In the genomic region with DNA sequence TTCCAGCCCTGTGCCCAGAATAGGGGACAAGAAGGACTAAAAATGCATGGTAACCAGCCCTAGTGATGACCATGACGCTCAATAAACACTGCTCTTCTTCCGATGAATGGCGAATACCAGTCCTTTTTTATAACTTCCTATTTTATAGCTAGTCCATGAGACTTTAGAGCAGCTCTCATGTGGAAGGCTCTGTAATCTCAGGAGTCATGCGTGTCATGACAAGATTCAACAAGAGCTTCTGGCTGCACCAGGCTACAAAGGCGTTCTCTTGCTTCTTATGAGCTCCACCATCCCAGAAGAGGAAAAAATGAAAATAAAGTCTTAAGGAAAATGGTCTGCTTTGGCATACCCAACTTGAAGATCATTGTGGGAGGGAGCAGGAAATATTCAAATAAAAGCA, we compare ENCODE assay signal across 23 cellular contexts.
DNase-seq lines count a peak whose midpoint lies in the region; ATAC-seq, FAIRE-seq and TF ChIP-seq lines count a peak whose summit lies in the region.
"Had no signal": no experiment of that assay in that cellular context is flagged by ENCODE, and none has a peak within 500 bp of the region (broad histone marks: within the 10 kb centered on the region; RNA-seq: fewer than 3 reads in every experiment).

No MANE protein-coding gene starts in this region.

- no peak for ATAC-seq in stimulated activated memory B cell treated with anti-CD40 and anti-IgM and Interleukin-4, amounts not matched to agents 10 μg/mL and 1 μg/mL and 100 μg/mL, for 72 hours
- ATAC-seq in HG03460 (IDR thresholded peaks at IDR 0.05; ENCODE audit: unreplicated experiment): no peak
- ATAC-seq in HG02970 (IDR thresholded peaks at IDR 0.05; ENCODE audit: low FRiP score, unreplicated experiment): no peak
- ATAC-seq: GM23338, HepG2, Panc1 had no signal

- no peaks in the 10 kb centered on the region for H3K27me3 Mint-ChIP-seq in brain
- H3K27me3 Mint-ChIP-seq in stimulated activated memory B cell treated with anti-CD40 and anti-IgM and Interleukin-4, amounts not matched to agents 10 μg/mL and 1 μg/mL and 100 μg/mL, for 72 hours: no peaks in the 10 kb centered on the region
- H3K27me3 Mint-ChIP-seq: CD4-positive, CD25-positive, alpha-beta regulatory T cell had no signal

- H3K9me3 ChIP-seq in Karpas-422 (ENCODE audit: low read length) (no peaks in the 10 kb centered on the region), keratinocyte (ENCODE audit: control insufficient read depth, low read depth, low read length) (no peaks in the 10 kb centered on the region)
- H3K9me3 ChIP-seq: SJCRH30 had no signal

- no peaks in the 10 kb centered on the region for H3K9me3 Mint-ChIP-seq in brain
- H3K9me3 Mint-ChIP-seq in stimulated activated memory B cell treated with anti-CD40 and anti-IgM and Interleukin-4, amounts not matched to agents 10 μg/mL and 1 μg/mL and 100 μg/mL, for 72 hours: no peaks in the 10 kb centered on the region
- H3K9me3 Mint-ChIP-seq: GM23338 had no signal

- H3K9ac ChIP-seq in Karpas-422 (ENCODE audit: low read length) (peak overlapping the region; percentile 70), keratinocyte (ENCODE audit: control insufficient read depth, extremely low read depth, insufficient read depth, low read length) (no peak overlapping the region)

- no peaks in the 10 kb centered on the region for H3K36me3 Mint-ChIP-seq in brain
- no peaks in the 10 kb centered on the region for H3K36me3 Mint-ChIP-seq in stimulated activated memory B cell treated with anti-CD40 and anti-IgM and Interleukin-4, amounts not matched to agents 10 μg/mL and 1 μg/mL and 100 μg/mL, for 72 hours
- H3K36me3 Mint-ChIP-seq: CD4-positive, CD25-positive, alpha-beta regulatory T cell had no signal

- H3K4me3 ChIP-seq in Karpas-422 (ENCODE audit: low read length): peak overlapping the region; percentile 56
- H3K4me3 ChIP-seq in keratinocyte (ENCODE audit: control insufficient read depth in 2 of 3, extremely low read depth in 1 of 3, insufficient read depth in 2 of 3, low read depth in 1 of 3, low read length in 3 of 3): no peak overlapping the region
- H3K4me3 ChIP-seq: GM23338, SJCRH30 had no signal

- H3K36me3 ChIP-seq in Karpas-422 (ENCODE audit: insufficient read depth, low read length): no peaks in the 10 kb centered on the region
- no peaks in the 10 kb centered on the region for H3K36me3 ChIP-seq in keratinocyte (ENCODE audit: control insufficient read depth in 2 of 2, extremely low read depth in 1 of 2, insufficient read depth in 2 of 2, low read length in 2 of 2)
- H3K36me3 ChIP-seq: SJCRH30 had no signal

- peak overlapping the region; percentile 90 for H3K4me2 ChIP-seq in Karpas-422 (ENCODE audit: low read depth, low read length, poor library complexity, severe bottlenecking)
- peak overlapping the region; percentile 33 for H3K4me2 ChIP-seq in keratinocyte (ENCODE audit: control insufficient read depth, extremely low read depth, insufficient read depth, low read depth, low read length)
- H3K4me2 ChIP-seq: GM23338 had no signal

- no peaks in the 10 kb centered on the region for H3K9me1 ChIP-seq in keratinocyte (ENCODE audit: control insufficient read depth, extremely low read depth, insufficient read depth, low read length)

- H2AFZ ChIP-seq in Karpas-422 (ENCODE audit: low read length) (peak overlapping the region; percentile 32; the same call in 1 of the 2 replicates), keratinocyte (ENCODE audit: control insufficient read depth, low read length) (peak overlapping the region; percentile 36)
- H2AFZ ChIP-seq: GM23338 had no signal

- peak overlapping the region in 3 of 5 experiments; percentile 41 to 90 (median 54) for H3K27ac Mint-ChIP-seq in brain
- peak overlapping the region; percentile 46 for H3K27ac Mint-ChIP-seq in stimulated activated memory B cell treated with anti-CD40 and anti-IgM and Interleukin-4, amounts not matched to agents 10 μg/mL and 1 μg/mL and 100 μg/mL, for 72 hours
- H3K27ac Mint-ChIP-seq: CD4-positive, CD25-positive, alpha-beta regulatory T cell; GM23338 had no signal

- H3K27ac ChIP-seq in Karpas-422 (ENCODE audit: low read length) (peak overlapping the region; percentile 98), keratinocyte (ENCODE audit: control insufficient read depth, insufficient read depth, low read length) (no peak overlapping the region)
- H3K27ac ChIP-seq: SJCRH30 had no signal

- H4K20me1 ChIP-seq in Karpas-422 (ENCODE audit: insufficient read depth, low read depth, low read length) (no peaks in the 10 kb centered on the region), keratinocyte (ENCODE audit: control insufficient read depth, extremely low read depth, insufficient read depth, low read length) (no peaks in the 10 kb centered on the region)

- peaks cover 70% of the 10 kb centered on the region for H3K4me1 Mint-ChIP-seq in brain
- H3K4me1 Mint-ChIP-seq in stimulated activated memory B cell treated with anti-CD40 and anti-IgM and Interleukin-4, amounts not matched to agents 10 μg/mL and 1 μg/mL and 100 μg/mL, for 72 hours: peaks cover 64% of the 10 kb centered on the region

- TF ChIP-seq CTCF in brain (conservative IDR thresholded peaks at IDR 0.05): no peak
- TF ChIP-seq CTCF in keratinocyte (optimal IDR thresholded peaks at IDR 0.05 in 1 of 3, IDR thresholded peaks at IDR 0.05 in 1 of 3, conservative IDR thresholded peaks at IDR 0.05 in 1 of 3; ENCODE audit: extremely low read depth in 1 of 3, insufficient read depth in 2 of 3, low read length in 3 of 3): no peak

- H3K4me1 ChIP-seq in Karpas-422 (ENCODE audit: low read length) (peaks cover 94% of the 10 kb centered on the region), keratinocyte (ENCODE audit: control insufficient read depth, extremely low read depth, insufficient read depth, low read length) (peaks cover 49% of the 10 kb centered on the region)

- H3K27me3 ChIP-seq in Karpas-422 (ENCODE audit: low read length) (no peaks in the 10 kb centered on the region), keratinocyte (ENCODE audit: control insufficient read depth, extremely low read depth, insufficient read depth, low read length) (no peaks in the 10 kb centered on the region)
- H3K27me3 ChIP-seq: SJCRH30 had no signal

- FAIRE-seq in keratinocyte (lab: Jason Lieb, UNC): peak; percentile 78
- FAIRE-seq: G401.6, HepG2 had no signal

- H3K9me2 ChIP-seq in Karpas-422 (replicated peaks; ENCODE audit: insufficient read depth, low read length): no peaks in the 10 kb centered on the region

- H3K4me3 Mint-ChIP-seq in brain: peak overlapping the region in 1 of 5 experiments; percentile 63
- H3K4me3 Mint-ChIP-seq in stimulated activated memory B cell treated with anti-CD40 and anti-IgM and Interleukin-4, amounts not matched to agents 10 μg/mL and 1 μg/mL and 100 μg/mL, for 72 hours: no peak overlapping the region
- H3K4me3 Mint-ChIP-seq: GM23338 had no signal

- dilution Hi-C loops in keratinocyte (cut with MboI; ENCODE audit: extremely low pct_ligation_motif_present, low sequenced_read_pairs): no loop called here

- no peaks in the 10 kb centered on the region for H3K79me2 ChIP-seq in Karpas-422 (ENCODE audit: low read length)
- no peaks in the 10 kb centered on the region for H3K79me2 ChIP-seq in keratinocyte (ENCODE audit: control insufficient read depth, insufficient read depth, low read length)

- peak; percentile 74 for DNase-seq in Karpas-422
- DNase-seq in keratinocyte (ENCODE audit: low read depth, low spot score): peak; percentile 30
- DNase-seq in amygdala (lab: John Stamatoyannopoulos, UW): no peak
- DNase-seq: ACHN; CD4-positive, CD25-positive, alpha-beta regulatory T cell; COR-L47; DMS 273 treated with DMSO at 0.1 percent for 48 hours; DND-41; HCEC 1CT; KG1; NCI-H1417 treated with DMSO at 0.1 percent for 48 hours; NCI-H187 treated with DMSO at 0.1 percent for 48 hours; NCI-H345; NCI-H524 treated with DMSO at 0.1 percent for 48 hours; SJCRH30 had no signal

Comparison
In these comparisons a context has a peak if more than half of its experiments do, and no peak if none do; other contexts are left out.
1. DNase-seq: peak in Karpas-422 (single experiment) and keratinocyte (single experiment); none in amygdala (0 of 56).